In genomic region chr12:30792648-30793499, GRCh38 we compare ENCODE assay signal across 12 cellular contexts. TPM values are rescaled to one million over a fixed set of nuclear protein-coding genes. Genes with fewer than 3 reads are reported as not detected.
A peak's percentile ranks its signal among the peaks of the same experiment; 100 is the strongest.
DNase-seq lines count a peak whose midpoint lies in the region; ATAC-seq, FAIRE-seq and TF ChIP-seq lines count a peak whose summit lies in the region.
"Had no signal": no experiment of that assay in that cellular context is flagged by ENCODE, and none has a peak within 500 bp of the region (broad histone marks: within the 10 kb centered on the region; RNA-seq: fewer than 3 reads in every experiment).

No MANE protein-coding gene starts in this region.

- H3K27ac Mint-ChIP-seq in activated T-helper 17 cell treated with anti-CD3 and anti-CD28 coated beads, Interleukin-2, amount 50 U/mL, for 72 hours, result no peak overlapping the region
- H3K27ac Mint-ChIP-seq: CD4-positive, CD25-positive, alpha-beta regulatory T cell; stimulated activated memory B cell treated with anti-CD40 and anti-IgM and Interleukin-4, amounts not matched to agents 10 μg/mL and 1 μg/mL and 100 μg/mL, for 72 hours had no signal

- peaks cover 15% of the 10 kb centered on the region for H3K27me3 ChIP-seq in HUES48 (ENCODE audit: control insufficient read depth, insufficient read depth, low read length)

- no peak for FAIRE-seq in GM12891 (lab: Jason Lieb, UNC)

- no peaks in the 10 kb centered on the region for H3K36me3 Mint-ChIP-seq in activated T-helper 17 cell treated with anti-CD3 and anti-CD28 coated beads, Interleukin-2, amount 50 U/mL, for 72 hours (ENCODE audit: low read depth)
- H3K36me3 Mint-ChIP-seq: CD4-positive, CD25-positive, alpha-beta regulatory T cell; stimulated activated memory B cell treated with anti-CD40 and anti-IgM and Interleukin-4, amounts not matched to agents 10 μg/mL and 1 μg/mL and 100 μg/mL, for 72 hours had no signal

- peaks cover 28% of the 10 kb centered on the region for H3K4me1 ChIP-seq in HUES48 (ENCODE audit: control insufficient read depth, insufficient read depth, low read length)

- H3K27me3 Mint-ChIP-seq in activated T-helper 17 cell treated with anti-CD3 and anti-CD28 coated beads, Interleukin-2, amount 50 U/mL, for 72 hours, result peaks cover 24% of the 10 kb centered on the region

- H3K4me3 Mint-ChIP-seq in activated T-helper 17 cell treated with anti-CD3 and anti-CD28 coated beads, Interleukin-2, amount 50 U/mL, for 72 hours, result no peak overlapping the region
- H3K4me3 Mint-ChIP-seq: stimulated activated memory B cell treated with anti-CD40 and anti-IgM and Interleukin-4, amounts not matched to agents 10 μg/mL and 1 μg/mL and 100 μg/mL, for 72 hours had no signal

- H3K9ac ChIP-seq in HUES48 (ENCODE audit: low read depth, low read length), result no peak overlapping the region

- DNase-seq in AG08396 (ENCODE audit: low spot score) (peak; percentile 34), astrocyte of the hippocampus (ENCODE audit: low read depth, low spot score) (peak; percentile 67), kidney glomerular epithelial cell (lab: John Stamatoyannopoulos, UW) (peak; percentile 40), GM12891 (ENCODE audit: insufficient read length, low spot score) (no peak), DMS79 (lab: John Stamatoyannopoulos, UW) (no peak)
- DNase-seq in stimulated activated CD4-positive, alpha-beta T cell treated with anti-CD3 and anti-CD28 coated beads, Interleukin-4, amount 100 ng/mL, for 24 hours, result no peak
- DNase-seq: CD4-positive, CD25-positive, alpha-beta regulatory T cell; midbrain; NCI-H1436 had no signal

- no peaks in the 10 kb centered on the region for H3K9me3 Mint-ChIP-seq in activated T-helper 17 cell treated with anti-CD3 and anti-CD28 coated beads, Interleukin-2, amount 50 U/mL, for 72 hours
- H3K9me3 Mint-ChIP-seq: CD4-positive, CD25-positive, alpha-beta regulatory T cell; stimulated activated memory B cell treated with anti-CD40 and anti-IgM and Interleukin-4, amounts not matched to agents 10 μg/mL and 1 μg/mL and 100 μg/mL, for 72 hours had no signal

- TF ChIP-seq POLR2A in GM12891 (IDR thresholded peaks at IDR 0.05; ENCODE audit: low read depth, low read length), result no peak

- peaks cover 11% of the 10 kb centered on the region for H3K4me1 Mint-ChIP-seq in activated T-helper 17 cell treated with anti-CD3 and anti-CD28 coated beads, Interleukin-2, amount 50 U/mL, for 72 hours

- no peak for ATAC-seq in activated T-helper 17 cell treated with anti-CD3 and anti-CD28 coated beads, Interleukin-2, amount 50 U/mL, for 72 hours (replicated peaks)
- ATAC-seq: stimulated activated memory B cell treated with anti-CD40 and anti-IgM and Interleukin-4, amounts not matched to agents 10 μg/mL and 1 μg/mL and 100 μg/mL, for 72 hours had no signal

- H3K4me3 ChIP-seq in HUES48 (ENCODE audit: low read depth, low read length), result no peak overlapping the region

- peak overlapping the region; percentile 87 for H3K27ac ChIP-seq in HUES48 (ENCODE audit: low read depth, low read length)

- H3K9me3 ChIP-seq in HUES48 (ENCODE audit: control insufficient read depth, insufficient read depth, low read length), result no peaks in the 10 kb centered on the region

- no peaks in the 10 kb centered on the region for H3K36me3 ChIP-seq in HUES48 (ENCODE audit: control insufficient read depth, insufficient read depth, low read length)

TF ChIP-seq in GM12891, 5 proteins besides CTCF, POLR2A, EP300 and RAD21:
- TF ChIP-seq TAF1 (IDR thresholded peaks at IDR 0.05; ENCODE audit: low read depth, low read length) (no peak), SPI1 (IDR thresholded peaks at IDR 0.05; ENCODE audit: low read depth, low read length) (no peak), POU2F2 (IDR thresholded peaks at IDR 0.05; ENCODE audit: low read depth, low read length) (no peak), POLR2AphosphoS5 (IDR thresholded peaks at IDR 0.05; ENCODE audit: low read depth, low read length) (no peak), PAX5 (IDR thresholded peaks at IDR 0.05; ENCODE audit: insufficient read depth, low read length, severe bottlenecking) (no peak)
TF ChIP-seq in GM12891: peak in this region for 0.

RNA-seq across cellular contexts. Expression of gene CAPRIN2, which starts 38.1 kb away (rescaled TPM):
- total RNA-seq in activated T-helper 17 cell treated with anti-CD3 and anti-CD28 coated beads, Interleukin-2, amount 50 U/mL, for 72 hours, result 10 to 100 TPM; 11.3 to 12.1 TPM
- polyA plus RNA-seq in GM12891 (2012; ENCODE audit: low read depth, missing spikeins), result 4.1 TPM

Comparison
In these comparisons a context has a peak if more than half of its experiments do, and no peak if none do; other contexts are left out.
1. DNase-seq: peak in AG08396 (single experiment), astrocyte of the hippocampus (single experiment) and kidney glomerular epithelial cell (single experiment); none in stimulated activated CD4-positive, alpha-beta T cell treated with anti-CD3 and anti-CD28 coated beads, Interleukin-4, amount 100 ng/mL, for 24 hours (single experiment), GM12891 (single experiment) and DMS79 (single experiment).